8 cellular contexts compared by ENCODE assay signal in genomic region chr15:82045179-82045891, GRCh38.
DNase-seq lines count a peak whose midpoint lies in the region; ATAC-seq and TF ChIP-seq lines count a peak whose summit lies in the region.

No MANE protein-coding gene starts in this region.

- ATAC-seq in GM18873 (IDR thresholded peaks at IDR 0.05; ENCODE audit: low FRiP score, unreplicated experiment): peak; percentile 9
- no peak for ATAC-seq in HG03469 (IDR thresholded peaks at IDR 0.05; ENCODE audit: unreplicated experiment)

- no peaks in the 10 kb centered on the region for H3K9me3 Mint-ChIP-seq in stimulated activated naive CD8-positive, alpha-beta T cell treated with anti-CD3 and anti-CD28 coated beads, Interleukin-15, Interleukin-2, amounts not matched to agents 100 ng/mL and 50 ng/mL, for 24 hours

- H3K27ac Mint-ChIP-seq in stimulated activated naive CD8-positive, alpha-beta T cell treated with anti-CD3 and anti-CD28 coated beads, Interleukin-15, Interleukin-2, amounts not matched to agents 100 ng/mL and 50 ng/mL, for 24 hours: no peak overlapping the region

- H3K27ac ChIP-seq in HL-60 (replicated peaks): peak overlapping the region; percentile 79
- H3K27ac ChIP-seq in effector memory CD4-positive, alpha-beta T cell (ENCODE audit: insufficient read depth, low read length, poor library complexity, severe bottlenecking): no peak overlapping the region

- H3K36me3 Mint-ChIP-seq in stimulated activated naive CD8-positive, alpha-beta T cell treated with anti-CD3 and anti-CD28 coated beads, Interleukin-15, Interleukin-2, amounts not matched to agents 100 ng/mL and 50 ng/mL, for 24 hours (ENCODE audit: low read depth): peaks cover 3% of the 10 kb centered on the region

- DNase-seq in AG10803 (ENCODE audit: low read depth): peak; percentile 46
- peak in 1 of 2 experiments; percentile 21 for DNase-seq in HL-60 (ENCODE audit: low read depth in 1 of 2, low spot score in 1 of 2)
- DNase-seq in UCSD-AML1 (lab: John Stamatoyannopoulos, UW; ENCODE audit: unreplicated experiment): peak; percentile 60
- no peak for DNase-seq in effector memory CD4-positive, alpha-beta T cell
- DNase-seq in medulla oblongata (ENCODE audit: extremely low spot score): peak; percentile 34

- TF ChIP-seq CTCF in AG10803 (conservative IDR thresholded peaks at IDR 0.05; ENCODE audit: low read length): no peak
- no peak for TF ChIP-seq CTCF in HL-60 (IDR thresholded peaks at IDR 0.05; ENCODE audit: insufficient read depth, low read length)

- H3K9me3 ChIP-seq in effector memory CD4-positive, alpha-beta T cell (ENCODE audit: control insufficient read depth, low read length): no peaks in the 10 kb centered on the region

- peaks cover 22% of the 10 kb centered on the region for H3K4me1 ChIP-seq in effector memory CD4-positive, alpha-beta T cell (ENCODE audit: control insufficient read depth, insufficient read depth, low read length, poor library complexity, severe bottlenecking)

- H3K4me3 ChIP-seq in AG10803 (ENCODE audit: low read length): peak overlapping the region; percentile 82
- peak overlapping the region; percentile 73 for H3K4me3 ChIP-seq in HL-60 (replicated peaks; ENCODE audit: insufficient read depth, low read length)
- H3K4me3 ChIP-seq in effector memory CD4-positive, alpha-beta T cell (ENCODE audit: insufficient read depth, low read depth, low read length, poor library complexity, severe bottlenecking): peak overlapping the region; percentile 78

- no peaks in the 10 kb centered on the region for H3K36me3 ChIP-seq in effector memory CD4-positive, alpha-beta T cell (ENCODE audit: control insufficient read depth, insufficient read depth, low read length)

- peaks cover 15% of the 10 kb centered on the region for H3K4me1 Mint-ChIP-seq in stimulated activated naive CD8-positive, alpha-beta T cell treated with anti-CD3 and anti-CD28 coated beads, Interleukin-15, Interleukin-2, amounts not matched to agents 100 ng/mL and 50 ng/mL, for 24 hours (ENCODE audit: low read depth)

- H3K27me3 Mint-ChIP-seq in stimulated activated naive CD8-positive, alpha-beta T cell treated with anti-CD3 and anti-CD28 coated beads, Interleukin-15, Interleukin-2, amounts not matched to agents 100 ng/mL and 50 ng/mL, for 24 hours: peaks cover 19% of the 10 kb centered on the region

- H3K4me3 Mint-ChIP-seq in stimulated activated naive CD8-positive, alpha-beta T cell treated with anti-CD3 and anti-CD28 coated beads, Interleukin-15, Interleukin-2, amounts not matched to agents 100 ng/mL and 50 ng/mL, for 24 hours: peak overlapping the region; percentile 77

- peaks cover 12% of the 10 kb centered on the region for H3K27me3 ChIP-seq in HL-60 (ENCODE audit: insufficient read depth, poor library complexity, severe bottlenecking)
- H3K27me3 ChIP-seq in effector memory CD4-positive, alpha-beta T cell (replicated peaks; ENCODE audit: control insufficient read depth, insufficient read depth, low read length, poor library complexity, severe bottlenecking): peaks cover 2% of the 10 kb centered on the region

Comparison
In these comparisons a context has a peak if more than half of its experiments do, and no peak if none do; other contexts are left out.
1. DNase-seq: peak in AG10803 (single experiment), UCSD-AML1 (single experiment) and medulla oblongata (single experiment); none in effector memory CD4-positive, alpha-beta T cell (0 of 3).
2. Peak in every context shown above with its lines, with median percentiles within 50 percentile points of each other: H3K4me3 ChIP-seq.